ENCODE assay signal across 10 cellular contexts in the genomic region with DNA sequence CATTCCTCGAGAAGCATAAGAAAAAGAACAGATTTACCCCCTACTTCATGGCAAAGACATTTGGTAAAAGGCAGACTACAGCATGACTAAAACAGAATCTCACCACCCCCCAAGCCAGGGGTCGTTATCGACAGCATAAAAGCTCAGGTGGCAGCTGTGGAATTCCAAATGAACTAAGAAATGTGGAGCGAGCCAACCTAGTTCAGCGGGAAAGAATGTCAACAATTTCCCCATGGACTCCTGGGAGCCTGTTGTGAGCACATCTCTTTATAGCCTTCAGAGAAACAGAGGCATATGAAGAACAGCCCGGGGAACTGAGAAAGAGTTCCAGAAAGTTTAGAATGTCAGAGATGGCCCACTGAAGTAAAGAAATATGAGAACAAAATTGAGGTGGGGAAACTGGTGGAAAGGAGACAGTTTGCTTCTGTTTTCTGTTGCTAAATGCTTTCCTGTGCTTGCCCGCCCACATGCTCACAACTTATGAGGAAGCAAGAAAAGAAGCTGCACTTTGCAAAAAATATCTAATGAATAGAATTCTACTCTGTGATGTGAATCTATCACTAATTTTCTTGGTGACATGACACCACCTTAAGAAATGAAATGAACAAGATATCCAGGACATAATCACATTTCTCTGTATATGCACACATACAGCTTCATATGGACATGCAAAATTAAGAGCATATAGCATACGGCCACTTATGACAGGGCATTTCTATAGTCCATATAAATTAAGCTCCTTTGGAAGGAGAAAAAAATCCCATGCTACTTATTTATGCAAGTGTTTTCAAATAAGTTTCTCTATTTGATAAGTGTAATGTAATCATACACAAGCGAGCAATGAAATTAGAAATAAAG.
A peak's percentile ranks its signal among the peaks of the same experiment; 100 is the strongest.
DNase-seq lines count a peak whose midpoint lies in the region; ATAC-seq, FAIRE-seq and TF ChIP-seq lines count a peak whose summit lies in the region.
"Had no signal": no experiment of that assay in that cellular context is flagged by ENCODE, and none has a peak within 500 bp of the region (broad histone marks: within the 10 kb centered on the region; RNA-seq: fewer than 3 reads in every experiment).

No MANE protein-coding gene starts in this region.

- peak overlapping the region in 1 of 2 donors; percentile 21 for H3K27ac ChIP-seq in breast epithelium

- POLR2A ChIA-PET in MCF 10A (lab: Yijun Ruan, JAX), result interaction anchor here (0.6 kb wide), 1 partner anchor 341 kb away, joined by 3 read pairs; no protein-coding TSS in a partner anchor

- no peaks in the 10 kb centered on the region for H3K9me3 ChIP-seq in breast epithelium

- ATAC-seq in HG02938 (IDR thresholded peaks at IDR 0.05; ENCODE audit: unreplicated experiment), result no peak
- ATAC-seq: activated CD8-positive, alpha-beta T cell treated with anti-CD3 and anti-CD28 coated beads for 36 hours had no signal

- H3K4me3 Mint-ChIP-seq in MCF 10A (ENCODE audit: unreplicated experiment), result no peak overlapping the region
- H3K4me3 Mint-ChIP-seq: activated CD8-positive, alpha-beta T cell treated with anti-CD3 and anti-CD28 coated beads for 36 hours had no signal

- in situ Hi-C loops in astrocyte of the cerebellum (cut with HindIII; ENCODE audit: low sequenced_read_pairs), result no loop called here

- H3K9me3 Mint-ChIP-seq in MCF 10A (ENCODE audit: unreplicated experiment), result no peaks in the 10 kb centered on the region
- H3K9me3 Mint-ChIP-seq: activated CD8-positive, alpha-beta T cell treated with anti-CD3 and anti-CD28 coated beads for 36 hours had no signal

- H3K27me3 Mint-ChIP-seq in MCF 10A (ENCODE audit: insufficient read depth, unreplicated experiment), result peaks cover 65% of the 10 kb centered on the region
- H3K27me3 Mint-ChIP-seq: activated CD8-positive, alpha-beta T cell treated with anti-CD3 and anti-CD28 coated beads for 36 hours had no signal

- FAIRE-seq in urothelium cell line (lab: Jason Lieb, UNC), result no peak

- TF ChIP-seq CTCF in MCF 10A (IDR thresholded peaks at IDR 0.05; ENCODE audit: unreplicated experiment), result no peak
- TF ChIP-seq CTCF in breast epithelium (IDR thresholded peaks at IDR 0.05), result no peak
- TF ChIP-seq CTCF in astrocyte of the cerebellum (IDR thresholded peaks at IDR 0.05; ENCODE audit: low read depth, low read length, missing control alignments), result no peak

- intact Hi-C loops in MCF 10A (cut with micrococcal nuclease), result no loop called here
- intact Hi-C loops in breast epithelium (cut with DNase I; ENCODE audit: low total_unique reads), result no loop called here

- no peaks in the 10 kb centered on the region for H3K4me1 ChIP-seq in breast epithelium

- H3K27me3 ChIP-seq in breast epithelium, result peaks cover 0 to 11% of the 10 kb centered on the region in 2 donors

- peaks cover 13% of the 10 kb centered on the region for H3K4me1 Mint-ChIP-seq in MCF 10A (ENCODE audit: insufficient read depth, unreplicated experiment)

- H3K4me3 ChIP-seq in breast epithelium (no peak overlapping the region), astrocyte of the cerebellum (ENCODE audit: low read depth, low read length) (no peak overlapping the region)

- BruUV-seq in MCF 10A (replicated peaks; lab: Mats Ljungman, UMichigan), result no TSS peak

- CTCF ChIA-PET in MCF 10A (lab: Yijun Ruan, JAX), result interaction anchor here (0.5 to 1.9 kb wide), 9 partner anchors 14 to 1731 kb away, joined by 3 to 7 read pairs (median 4); no protein-coding TSS in a partner anchor

- no peak for TF ChIP-seq POLR2A in breast epithelium (IDR thresholded peaks at IDR 0.05)

- peak; percentile 9 for DNase-seq in MCF 10A (ENCODE audit: unreplicated experiment)
- no peak for DNase-seq in breast epithelium (ENCODE audit: low spot score in 2 of 2)
- peak; percentile 66 for DNase-seq in astrocyte of the cerebellum (ENCODE audit: low read depth)
- peak; percentile 84 for DNase-seq in kidney tubule cell (ENCODE audit: low spot score)
- DNase-seq in urothelium cell line (ENCODE audit: low spot score), result peak; percentile 37
- DNase-seq in activated naive CD4-positive, alpha-beta T cell (lab: John Stamatoyannopoulos, UW), result no peak
- DNase-seq in pons (ENCODE audit: low spot score), result no peak
- DNase-seq: activated CD8-positive, alpha-beta T cell treated with anti-CD3 and anti-CD28 coated beads for 36 hours; NCI-H748 treated with DMSO at 0.1 percent for 48 hours had no signal

- no peaks in the 10 kb centered on the region for H3K36me3 Mint-ChIP-seq in MCF 10A (ENCODE audit: insufficient read depth, unreplicated experiment)

- no peaks in the 10 kb centered on the region for H3K36me3 ChIP-seq in breast epithelium

- no peak overlapping the region for H3K27ac Mint-ChIP-seq in MCF 10A (ENCODE audit: low read depth, unreplicated experiment)
- H3K27ac Mint-ChIP-seq: activated CD8-positive, alpha-beta T cell treated with anti-CD3 and anti-CD28 coated beads for 36 hours had no signal

Comparison
In these comparisons a context has a peak if more than half of its experiments do, and no peak if none do; other contexts are left out.
1. DNase-seq: peak in MCF 10A (single experiment), astrocyte of the cerebellum (single experiment), kidney tubule cell (single experiment) and urothelium cell line (single experiment); none in breast epithelium (0 of 2), activated naive CD4-positive, alpha-beta T cell (0 of 4) and pons (single experiment).